In the genomic region with DNA sequence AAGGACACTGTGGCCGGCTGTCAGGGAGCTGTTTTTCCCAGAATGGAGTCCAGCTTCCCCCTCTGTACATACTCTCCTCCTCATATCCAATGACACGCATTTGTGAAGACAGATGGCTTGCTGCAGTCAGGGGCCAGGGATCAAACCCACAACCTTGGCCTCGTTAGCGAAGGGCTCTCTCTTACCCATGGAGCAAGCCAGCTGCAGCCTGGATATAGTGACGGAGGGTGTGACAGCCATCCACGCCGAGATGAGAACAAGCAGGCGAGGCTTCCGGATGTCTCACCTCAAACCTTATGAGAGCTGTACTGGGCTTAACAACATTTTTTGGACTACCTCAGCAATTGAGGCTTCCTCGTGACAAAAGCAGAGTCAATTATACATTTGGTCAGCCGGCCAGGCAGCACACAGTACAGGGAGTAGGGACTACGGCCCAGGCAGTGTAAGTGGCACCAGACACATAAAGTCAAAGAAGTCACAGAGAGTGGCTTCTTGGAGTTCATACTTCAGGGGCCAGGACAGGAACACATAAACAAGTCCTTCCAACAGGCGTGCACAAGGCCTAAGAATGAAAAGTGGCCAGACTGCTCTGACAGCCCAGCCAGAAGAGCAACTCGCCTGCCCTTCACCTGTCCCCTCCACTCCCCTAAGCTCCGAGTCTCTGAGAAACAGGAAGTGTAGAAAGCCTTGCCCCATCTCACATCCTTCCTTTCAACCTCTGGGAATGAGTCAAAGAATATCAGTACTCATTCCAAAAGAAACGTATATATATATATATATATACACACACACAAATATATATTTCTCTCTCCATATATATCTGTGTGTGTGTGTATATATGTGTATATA, we compare ENCODE assay signal across 23 cellular contexts.
A peak's percentile ranks its signal among the peaks of the same experiment; 100 is the strongest.
DNase-seq lines count a peak whose midpoint lies in the region; ATAC-seq and TF ChIP-seq lines count a peak whose summit lies in the region.
"Had no signal": no experiment of that assay in that cellular context is flagged by ENCODE, and none has a peak within 500 bp of the region (broad histone marks: within the 10 kb centered on the region; RNA-seq: fewer than 3 reads in every experiment).

No MANE protein-coding gene starts in this region.

- H3K9ac ChIP-seq in BLaER1 treated with 17β-estradiol and CSF1 and Interleukin-3, amounts not matched to agents 10 nM and 100 nM = no peak overlapping the region
- H3K9ac ChIP-seq in Karpas-422 (ENCODE audit: low read length) = no peak overlapping the region

- no peaks in the 10 kb centered on the region for H4K20me1 ChIP-seq in BLaER1 treated with 17β-estradiol and CSF1 and Interleukin-3, amounts not matched to agents 10 nM and 100 nM
- H4K20me1 ChIP-seq in Karpas-422 (ENCODE audit: insufficient read depth, low read depth, low read length) = no peaks in the 10 kb centered on the region

- no peaks in the 10 kb centered on the region for H3K27me3 ChIP-seq in BLaER1 treated with 17β-estradiol and CSF1 and Interleukin-3, amounts not matched to agents 10 nM and 100 nM
- H3K27me3 ChIP-seq in psoas muscle (ENCODE audit: insufficient read depth in 3 of 3, low read length in 2 of 3) (no peaks in the 10 kb centered on the region), Karpas-422 (ENCODE audit: low read length) (no peaks in the 10 kb centered on the region)
- H3K27me3 ChIP-seq: brain microvascular endothelial cell, colonic mucosa, heart right ventricle, testis had no signal

- no peak overlapping the region for H2AFZ ChIP-seq in Karpas-422 (ENCODE audit: low read length)

- no peak overlapping the region for H3K27ac ChIP-seq in BLaER1 treated with 17β-estradiol and CSF1 and Interleukin-3, amounts not matched to agents 10 nM and 100 nM
- H3K27ac ChIP-seq in HEK293 (ENCODE audit: extremely low read depth, low read depth, low read length) (no peak overlapping the region), psoas muscle (peak overlapping the region; percentile 94), Karpas-422 (ENCODE audit: low read length) (no peak overlapping the region)
- H3K27ac ChIP-seq: brain microvascular endothelial cell, colonic mucosa, testis had no signal

- 28 to 50% (median 31%) methylated on average over 16 of the region's 16 CpGs for WGBS in psoas muscle, 3 donors

- peaks cover 0 to 12% (median 0%) of the 10 kb centered on the region in 11 experiments; a peak in 1 of 22 replicates for H3K36me3 ChIP-seq in BLaER1 treated with 17β-estradiol and CSF1 and Interleukin-3, amounts not matched to agents 10 nM and 100 nM
- H3K36me3 ChIP-seq in HEK293 (ENCODE audit: control insufficient read depth in 2 of 2, insufficient read depth in 1 of 2, low read length in 2 of 2) = no peaks in the 10 kb centered on the region
- no peaks in the 10 kb centered on the region for H3K36me3 ChIP-seq in psoas muscle (ENCODE audit: insufficient read depth in 1 of 2, low read depth in 1 of 2)
- no peaks in the 10 kb centered on the region for H3K36me3 ChIP-seq in Karpas-422 (ENCODE audit: insufficient read depth, low read length)
- H3K36me3 ChIP-seq: brain microvascular endothelial cell, colonic mucosa, HAP-1, heart right ventricle had no signal

- H3K4me1 ChIP-seq in BLaER1 treated with 17β-estradiol and CSF1 and Interleukin-3, amounts not matched to agents 10 nM and 100 nM = peaks cover 38 to 51% (median 46%) of the 10 kb centered on the region in 10 experiments
- H3K4me1 ChIP-seq in HEK293 (ENCODE audit: control insufficient read depth, insufficient read depth, low read length) (peaks cover 12% of the 10 kb centered on the region), psoas muscle (peaks cover 53% of the 10 kb centered on the region), Karpas-422 (ENCODE audit: low read length) (peaks cover 7% of the 10 kb centered on the region)
- H3K4me1 ChIP-seq: HAP-1 had no signal

- peak; percentile 57 for DNase-seq in dermis blood vessel endothelial cell
- DNase-seq in psoas muscle = peak; percentile 43 to 81
- no peak for DNase-seq in Karpas-422
- DNase-seq in islet precursor cell = no peak
- DNase-seq in Calu3 = no peak
- DNase-seq: activated CD4-positive, alpha-beta T cell treated with anti-CD3 and anti-CD28 coated beads, Interleukin-2, amount 10 ng/mL, durations not matched to agents 7 days and 5 days; activated naive CD8-positive, alpha-beta T cell treated with anti-CD3 and anti-CD28 coated beads, Interleukin-2, amount 10 ng/mL, durations not matched to agents 7 days and 5 days; brain microvascular endothelial cell; colonic mucosa; heart right ventricle; NCI-H1092; NCI-H2081; nucleus accumbens; OCI-M1; SIG-M5; T-cell; testis had no signal

- H3K9me3 Mint-ChIP-seq in Calu3 (ENCODE audit: low read depth, unreplicated experiment) = no peaks in the 10 kb centered on the region
- H3K9me3 Mint-ChIP-seq: activated CD4-positive, alpha-beta T cell treated with anti-CD3 and anti-CD28 coated beads, Interleukin-2, amount 10 ng/mL, durations not matched to agents 7 days and 5 days; activated naive CD8-positive, alpha-beta T cell treated with anti-CD3 and anti-CD28 coated beads, Interleukin-2, amount 10 ng/mL, durations not matched to agents 7 days and 5 days; activated T-helper 2 cell treated with anti-CD3 and anti-CD28 coated beads, Interferon-gamma antibody, Interleukin-2, Interleukin-4, amounts not matched to agents 10 μg/mL and 5 μg/mL and 100 μg/mL, durations not matched to agents 14 hours and 24 hours and 36 hours; T-cell had no signal

- peak overlapping the region in 7 of 11 experiments; percentile 9 to 55 (median 32); a peak in 10 of 22 replicates for H3K4me2 ChIP-seq in BLaER1 treated with 17β-estradiol and CSF1 and Interleukin-3, amounts not matched to agents 10 nM and 100 nM
- H3K4me2 ChIP-seq in Karpas-422 (ENCODE audit: low read depth, low read length, poor library complexity, severe bottlenecking) = no peak overlapping the region

- ATAC-seq in psoas muscle = peak; percentile 58 to 75 (median 70)
- ATAC-seq: K562, T-cell had no signal

- TF ChIP-seq CTCF in HEK293 (tag by site-specific recombination; IDR thresholded peaks at IDR 0.05) (no peak), psoas muscle (IDR thresholded peaks at IDR 0.05) (no peak), Calu3 (IDR thresholded peaks at IDR 0.05; ENCODE audit: unreplicated experiment) (no peak)

- H3K79me2 ChIP-seq in Karpas-422 (ENCODE audit: low read length) = no peaks in the 10 kb centered on the region

- no peak overlapping the region for H3K4me3 Mint-ChIP-seq in Calu3 (ENCODE audit: low read depth, unreplicated experiment)
- H3K4me3 Mint-ChIP-seq: activated CD4-positive, alpha-beta T cell treated with anti-CD3 and anti-CD28 coated beads, Interleukin-2, amount 10 ng/mL, durations not matched to agents 7 days and 5 days; activated naive CD8-positive, alpha-beta T cell treated with anti-CD3 and anti-CD28 coated beads, Interleukin-2, amount 10 ng/mL, durations not matched to agents 7 days and 5 days; T-cell had no signal

- H3K9me3 ChIP-seq in BLaER1 treated with 17β-estradiol and CSF1 and Interleukin-3, amounts not matched to agents 10 nM and 100 nM (replicated peaks in 1 of 11) = no peaks in the 10 kb centered on the region
- H3K9me3 ChIP-seq in HEK293 (ENCODE audit: control insufficient read depth, insufficient read depth, low read depth, low read length) (no peaks in the 10 kb centered on the region), psoas muscle (no peaks in the 10 kb centered on the region), Karpas-422 (ENCODE audit: low read length) (no peaks in the 10 kb centered on the region)
- H3K9me3 ChIP-seq: colonic mucosa, HAP-1, heart right ventricle, testis had no signal

- intact Hi-C loops in psoas muscle (cut with DNase I) = loop anchor here in 1 of 2 donors (5.0 kb wide), 1 partner anchor 36 kb away; no protein-coding TSS in a partner anchor
- intact Hi-C loops in Calu3 (cut with micrococcal nuclease; ENCODE audit: unreplicated experiment) = no loop called here

- POLR2A ChIA-PET in HEK293 (lab: Yijun Ruan, JAX) = no interaction called here

- BruUV-seq in Calu3 (replicated peaks; lab: Mats Ljungman, UMichigan) = no TSS peak

- H3K4me3 ChIP-seq in BLaER1 treated with 17β-estradiol and CSF1 and Interleukin-3, amounts not matched to agents 10 nM and 100 nM = no peak overlapping the region
- H3K4me3 ChIP-seq in HEK293 (ENCODE audit: low read depth, low read length) (no peak overlapping the region), psoas muscle (no peak overlapping the region), Karpas-422 (ENCODE audit: low read length) (no peak overlapping the region)
- H3K4me3 ChIP-seq: colonic mucosa, HAP-1, heart right ventricle, K562, lung, testis had no signal

- no peaks in the 10 kb centered on the region for H3K36me3 Mint-ChIP-seq in Calu3 (ENCODE audit: insufficient read depth, unreplicated experiment)
- H3K36me3 Mint-ChIP-seq: activated naive CD8-positive, alpha-beta T cell treated with anti-CD3 and anti-CD28 coated beads, Interleukin-2, amount 10 ng/mL, durations not matched to agents 7 days and 5 days; T-cell had no signal

- H3K27me3 Mint-ChIP-seq in Calu3 (ENCODE audit: unreplicated experiment) = no peaks in the 10 kb centered on the region
- H3K27me3 Mint-ChIP-seq: activated CD4-positive, alpha-beta T cell treated with anti-CD3 and anti-CD28 coated beads, Interleukin-2, amount 10 ng/mL, durations not matched to agents 7 days and 5 days had no signal

- no peak overlapping the region for H3K27ac Mint-ChIP-seq in Calu3 (ENCODE audit: unreplicated experiment)
- H3K27ac Mint-ChIP-seq: activated CD4-positive, alpha-beta T cell treated with anti-CD3 and anti-CD28 coated beads, Interleukin-2, amount 10 ng/mL, durations not matched to agents 7 days and 5 days; activated naive CD8-positive, alpha-beta T cell treated with anti-CD3 and anti-CD28 coated beads, Interleukin-2, amount 10 ng/mL, durations not matched to agents 7 days and 5 days; activated T-helper 2 cell treated with anti-CD3 and anti-CD28 coated beads, Interferon-gamma antibody, Interleukin-2, Interleukin-4, amounts not matched to agents 10 μg/mL and 5 μg/mL and 100 μg/mL, durations not matched to agents 14 hours and 24 hours and 36 hours; T-cell had no signal

- CTCF ChIA-PET in HEK293 (lab: Yijun Ruan, JAX) (interaction anchor here (0.5 kb wide), 1 partner anchor 19 kb away, joined by 4 read pairs; no protein-coding TSS in a partner anchor), Calu3 (lab: Charles Lee) (no interaction called here)

- no peaks in the 10 kb centered on the region for H3K4me1 Mint-ChIP-seq in Calu3 (ENCODE audit: low read depth, unreplicated experiment)

- H3K9me2 ChIP-seq in Karpas-422 (replicated peaks; ENCODE audit: insufficient read depth, low read length) = no peaks in the 10 kb centered on the region

TF ChIP-seq in HEK293, 187 proteins besides CTCF, POLR2A, EP300 and RAD21:
- TF ChIP-seq ZNF133 (tag by site-specific recombination; IDR thresholded peaks at IDR 0.05) (0 out of 2 replicates have a peak, but pooled peaks have one; percentile 54), WT1 (tag by site-specific recombination; IDR thresholded peaks at IDR 0.05) (no peak)

Comparison
In these comparisons a context has a peak if more than half of its experiments do, and no peak if none do; other contexts are left out.
1. DNase-seq: peak in dermis blood vessel endothelial cell (single experiment) and psoas muscle (2 of 2); none in Karpas-422 (single experiment), islet precursor cell (single experiment) and Calu3 (single experiment).